Comparison of ENCODE assay signal across 13 cellular contexts in genomic region chr6:86706449-86706848, GRCh38.
A peak's percentile ranks its signal among the peaks of the same experiment; 100 is the strongest.
DNase-seq lines count a peak whose midpoint lies in the region; ATAC-seq, FAIRE-seq and TF ChIP-seq lines count a peak whose summit lies in the region.
"Had no signal": no experiment of that assay in that cellular context is flagged by ENCODE, and none has a peak within 500 bp of the region (broad histone marks: within the 10 kb centered on the region; RNA-seq: fewer than 3 reads in every experiment).

No MANE protein-coding gene starts in this region.

- H3K9me3 Mint-ChIP-seq in WTC11: peaks cover 10% of the 10 kb centered on the region
- peaks cover 0 to 6% (median 1%) of the 10 kb centered on the region in 8 donors for H3K9me3 Mint-ChIP-seq in CD4-positive, alpha-beta memory T cell

- H3K4me1 ChIP-seq in BE2C: no peaks in the 10 kb centered on the region
- no peaks in the 10 kb centered on the region for H3K4me1 ChIP-seq in CD4-positive, alpha-beta memory T cell (ENCODE audit: insufficient read depth, low read length)

- DNase-seq in BE2C (peak; percentile 43), HK-2 (ENCODE audit: unreplicated experiment) (peak; percentile 2), WTC11 (ENCODE audit: low spot score) (peak; percentile 64), GM19239 (ENCODE audit: insufficient read length, low spot score) (no peak), COLO829 (ENCODE audit: low spot score) (no peak), NCI-H2227 (lab: John Stamatoyannopoulos, UW; ENCODE audit: unreplicated experiment) (no peak)
- DNase-seq in CD4-positive, alpha-beta memory T cell: no peak
- DNase-seq: activated CD4-positive, CD25-positive, alpha-beta regulatory T cell; activated T-cell treated with anti-CD3 and anti-CD28 coated beads, Interleukin-2, amount 50 U/mL, for 48 hours; aorta; effector CD8-positive, alpha-beta T cell; left ventricle myocardium superior had no signal

- intact Hi-C loops in CD4-positive, alpha-beta memory T cell (cut with micrococcal nuclease): no loop called here

- no peak overlapping the region for H3K27ac ChIP-seq in CD4-positive, alpha-beta memory T cell (ENCODE audit: low read depth, low read length)

- peaks cover 28% of the 10 kb centered on the region for H3K4me1 Mint-ChIP-seq in WTC11
- H3K4me1 Mint-ChIP-seq in CD4-positive, alpha-beta memory T cell: no peaks in the 10 kb centered on the region

- H3K27me3 Mint-ChIP-seq in WTC11 (ENCODE audit: low read depth): no peaks in the 10 kb centered on the region
- no peaks in the 10 kb centered on the region for H3K27me3 Mint-ChIP-seq in CD4-positive, alpha-beta memory T cell

- CTCF ChIA-PET in WTC11 (lab: Charles Lee): interaction anchor here (0.5 to 2.0 kb wide), 2 partner anchors 231 to 360 kb away, joined by 3 to 6 read pairs; partner anchors contain the start of gene HTR1E
- CTCF ChIA-PET in CD4-positive, alpha-beta memory T cell (lab: Charles Lee; ENCODE audit: partially characterized antibody): no interaction called here

- ATAC-seq in GM18870 (IDR thresholded peaks at IDR 0.05; ENCODE audit: unreplicated experiment): peak; percentile 45
- peak; percentile 98 for ATAC-seq in WTC11
- ATAC-seq: left ventricle myocardium superior had no signal

- H3K27me3 ChIP-seq in BE2C: no peaks in the 10 kb centered on the region
- H3K27me3 ChIP-seq in CD4-positive, alpha-beta memory T cell (ENCODE audit: insufficient read depth, low read length): no peaks in the 10 kb centered on the region

- peak; percentile 48 for TF ChIP-seq CTCF in BE2C (IDR thresholded peaks at IDR 0.05; ENCODE audit: low read depth, low read length)
- no peak; the same call in 1 of the 2 replicates for TF ChIP-seq CTCF in WTC11 (IDR thresholded peaks at IDR 0.05)

- H3K4me3 ChIP-seq in BE2C (ENCODE audit: low read depth, low read length): no peak overlapping the region
- no peak overlapping the region for H3K4me3 ChIP-seq in CD4-positive, alpha-beta memory T cell (ENCODE audit: low read length in 2 of 2)

- no peaks in the 10 kb centered on the region for H3K36me3 ChIP-seq in BE2C
- no peaks in the 10 kb centered on the region for H3K36me3 ChIP-seq in CD4-positive, alpha-beta memory T cell (ENCODE audit: insufficient read depth, low read length)

- POLR2A ChIA-PET in WTC11 (lab: Charles Lee): no interaction called here
- POLR2A ChIA-PET in CD4-positive, alpha-beta memory T cell (lab: Charles Lee; ENCODE audit: partially characterized antibody): no interaction called here

- no peaks in the 10 kb centered on the region for H3K9me3 ChIP-seq in BE2C
- H3K9me3 ChIP-seq in CD4-positive, alpha-beta memory T cell (ENCODE audit: control insufficient read depth in 1 of 2, low read length in 2 of 2): no peaks in the 10 kb centered on the region

- no peak overlapping the region for H3K4me3 Mint-ChIP-seq in WTC11
- no peak overlapping the region for H3K4me3 Mint-ChIP-seq in CD4-positive, alpha-beta memory T cell

- FAIRE-seq in GM19239 (lab: Jason Lieb, UNC): no peak

- H3K36me3 Mint-ChIP-seq in WTC11: no peaks in the 10 kb centered on the region
- no peaks in the 10 kb centered on the region for H3K36me3 Mint-ChIP-seq in CD4-positive, alpha-beta memory T cell

- H3K27ac Mint-ChIP-seq in WTC11: no peak overlapping the region
- no peak overlapping the region for H3K27ac Mint-ChIP-seq in CD4-positive, alpha-beta memory T cell

TF ChIP-seq in WTC11, 78 proteins besides CTCF, POLR2A, EP300 and RAD21 (continues in another document):
- TF ChIP-seq PREB (CRISPR knock-in tag; IDR thresholded peaks at IDR 0.05; ENCODE audit: borderline replicate concordance) (no peak), SP1 (CRISPR knock-in tag; conservative IDR thresholded peaks at IDR 0.05) (no peak), USF2 (CRISPR knock-in tag; IDR thresholded peaks at IDR 0.05) (no peak), NR1H2 (CRISPR knock-in tag; IDR thresholded peaks at IDR 0.05) (no peak), MYBL2 (CRISPR knock-in tag; IDR thresholded peaks at IDR 0.05) (no peak), SMAD4 (CRISPR knock-in tag; IDR thresholded peaks at IDR 0.05) (no peak), SMAD3 (CRISPR knock-in tag; IDR thresholded peaks at IDR 0.05; ENCODE audit: borderline replicate concordance) (no peak), TCF7 (CRISPR knock-in tag; IDR thresholded peaks at IDR 0.05; ENCODE audit: low read depth) (no peak), ARID4B (CRISPR knock-in tag; IDR thresholded peaks at IDR 0.05; ENCODE audit: borderline replicate concordance) (no peak), NFATC4 (CRISPR knock-in tag; IDR thresholded peaks at IDR 0.05) (no peak), TP53 (CRISPR knock-in tag; IDR thresholded peaks at IDR 0.05) (no peak), ZNF396 (CRISPR knock-in tag; IDR thresholded peaks at IDR 0.05; ENCODE audit: borderline replicate concordance) (no peak), HMGXB4 (CRISPR knock-in tag; IDR thresholded peaks at IDR 0.05) (no peak), TEAD4 (CRISPR knock-in tag; IDR thresholded peaks at IDR 0.05) (no peak), GRHL2 (CRISPR knock-in tag; IDR thresholded peaks at IDR 0.05; ENCODE audit: insufficient replicate concordance, severe bottlenecking) (no peak), FOXP1 (CRISPR knock-in tag; IDR thresholded peaks at IDR 0.05; ENCODE audit: borderline replicate concordance) (no peak), ZNF219 (CRISPR knock-in tag; IDR thresholded peaks at IDR 0.05; ENCODE audit: borderline replicate concordance) (no peak), ELF4 (CRISPR knock-in tag; IDR thresholded peaks at IDR 0.05; ENCODE audit: low read depth) (no peak)

Comparison
In these comparisons a context has a peak if more than half of its experiments do, and no peak if none do; other contexts are left out.
1. DNase-seq: peak in BE2C (single experiment), HK-2 (single experiment) and WTC11 (single experiment); none in GM19239 (single experiment), CD4-positive, alpha-beta memory T cell (0 of 5), COLO829 (single experiment) and NCI-H2227 (single experiment).